Comparison of ENCODE assay signal across 1 cellular context in the genomic region with DNA sequence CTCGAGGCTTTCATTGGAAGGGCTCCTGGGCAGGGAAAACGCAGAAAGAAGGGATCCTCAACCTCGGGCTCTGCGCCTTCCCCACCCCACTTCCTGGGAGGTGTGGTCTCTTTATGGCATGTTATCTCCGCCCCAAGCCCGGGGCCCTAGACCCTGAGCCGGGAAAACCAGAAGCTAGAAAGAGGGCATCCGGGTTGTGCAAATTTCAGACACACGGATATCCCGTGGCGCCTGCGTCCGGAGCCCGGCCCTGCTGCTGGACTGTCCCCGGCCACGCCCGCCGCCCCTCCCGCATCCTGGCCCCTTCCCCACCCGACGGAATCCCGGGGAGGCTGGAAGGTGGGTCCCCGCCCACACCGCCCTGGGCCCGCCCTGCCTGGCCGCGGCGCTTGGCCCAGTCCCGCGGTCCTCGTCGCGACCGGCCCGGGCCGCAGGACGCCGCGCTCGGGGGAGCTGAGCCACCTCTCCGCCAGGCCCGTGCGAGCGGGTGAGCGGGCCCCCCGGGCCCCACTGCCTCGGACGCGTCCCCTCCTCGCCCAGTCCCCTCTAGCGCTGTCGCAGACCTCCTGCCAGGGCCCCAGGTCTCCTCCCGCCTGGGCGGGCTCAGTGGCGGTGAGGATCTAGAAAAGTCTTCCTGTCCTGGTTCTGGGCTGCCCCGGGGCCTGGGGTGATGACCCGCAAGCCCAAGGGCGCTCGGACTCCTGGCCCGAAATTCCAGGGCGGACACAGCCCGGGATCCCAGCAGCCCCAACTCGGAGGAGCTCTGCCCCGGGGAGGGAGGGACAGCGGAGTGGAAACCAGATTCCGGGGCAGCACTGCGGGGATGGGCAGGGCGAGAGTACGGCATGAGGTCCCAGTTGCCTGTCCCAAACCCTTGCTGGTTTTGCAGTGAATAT.
TF ChIP-seq lines count a peak whose summit lies in the region.

A gene with protein sequence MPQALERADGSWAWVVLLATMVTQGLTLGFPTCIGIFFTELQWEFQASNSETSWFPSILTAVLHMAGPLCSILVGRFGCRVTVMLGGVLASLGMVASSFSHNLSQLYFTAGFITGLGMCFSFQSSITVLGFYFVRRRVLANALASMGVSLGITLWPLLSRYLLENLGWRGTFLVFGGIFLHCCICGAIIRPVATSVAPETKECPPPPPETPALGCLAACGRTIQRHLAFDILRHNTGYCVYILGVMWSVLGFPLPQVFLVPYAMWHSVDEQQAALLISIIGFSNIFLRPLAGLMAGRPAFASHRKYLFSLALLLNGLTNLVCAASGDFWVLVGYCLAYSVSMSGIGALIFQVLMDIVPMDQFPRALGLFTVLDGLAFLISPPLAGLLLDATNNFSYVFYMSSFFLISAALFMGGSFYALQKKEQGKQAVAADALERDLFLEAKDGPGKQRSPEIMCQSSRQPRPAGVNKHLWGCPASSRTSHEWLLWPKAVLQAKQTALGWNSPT (plus strand): TSS at position 397 of the 896 bp plus-strand sequence. CDS start 5,683 bp downstream, outside the sequence.

TF ChIP-seq in K562, 482 proteins besides CTCF, POLR2A, EP300 and RAD21 (continued from another document):
- TF ChIP-seq ZNF3 (CRISPR knock-in tag; IDR thresholded peaks at IDR 0.05) (no peak), MYC (IDR thresholded peaks at IDR 0.05; ENCODE audit: low read depth, low read length) (peak; percentile 57), MYC (CRISPR knock-in tag; IDR thresholded peaks at IDR 0.05; ENCODE audit: borderline replicate concordance, low read depth) (no peak), KLF13 (tag; IDR thresholded peaks at IDR 0.05; ENCODE audit: borderline replicate concordance, low read depth) (no peak), YY1 (IDR thresholded peaks at IDR 0.05; ENCODE audit: borderline replicate concordance in 1 of 3, control insufficient read depth in 1 of 3, extremely low read depth in 1 of 3, insufficient read depth in 3 of 3, insufficient read length in 1 of 3, insufficient replicate concordance in 2 of 3, low read depth in 1 of 3, low read length in 2 of 3) (peak in 1 of 3 experiments; percentile 39), TCF3 (CRISPR knock-in tag; IDR thresholded peaks at IDR 0.05) (no peak)
